8 cellular contexts compared by ENCODE assay signal in genomic region chr1:17125756-17126237, GRCh38.
A peak's percentile ranks its signal among the peaks of the same experiment; 100 is the strongest.
DNase-seq lines count a peak whose midpoint lies in the region; ATAC-seq and TF ChIP-seq lines count a peak whose summit lies in the region.

No MANE protein-coding gene starts in this region.

- TF ChIP-seq CTCF in AG10803 (conservative IDR thresholded peaks at IDR 0.05; ENCODE audit: low read length) (peak; percentile 88), GM20000 (IDR thresholded peaks at IDR 0.05; ENCODE audit: extremely low read depth, missing control alignments) (peak; percentile 90)

- peak; percentile 74 for DNase-seq in AG10803 (ENCODE audit: low read depth)
- DNase-seq in GM20000 (ENCODE audit: low spot score): peak; percentile 89
- DNase-seq in NCI-H2196 treated with DMSO at 0.1 percent for 48 hours (lab: John Stamatoyannopoulos, UW; ENCODE audit: unreplicated experiment): peak; percentile 61
- DNase-seq in activated CD4-positive, alpha-beta T cell treated with anti-CD3 and anti-CD28 coated beads for 1 hour: peak; percentile 68
- DNase-seq in central memory CD4-positive, alpha-beta T cell: peak; percentile 54
- DNase-seq in left kidney (ENCODE audit: low read depth, low spot score): peak; percentile 91
- DNase-seq in stimulated activated CD4-positive, alpha-beta T cell treated with anti-CD3 and anti-CD28 coated beads, Interleukin-2, amount 100 ng/mL, for 48 hours: peak; percentile 90 to 92

- no peak overlapping the region for H3K4me3 ChIP-seq in AG10803 (ENCODE audit: low read length)

- no peak for ATAC-seq in GM21390 (IDR thresholded peaks at IDR 0.05; ENCODE audit: unreplicated experiment)
